ENCODE assay signal across 8 cellular contexts in the genomic region with DNA sequence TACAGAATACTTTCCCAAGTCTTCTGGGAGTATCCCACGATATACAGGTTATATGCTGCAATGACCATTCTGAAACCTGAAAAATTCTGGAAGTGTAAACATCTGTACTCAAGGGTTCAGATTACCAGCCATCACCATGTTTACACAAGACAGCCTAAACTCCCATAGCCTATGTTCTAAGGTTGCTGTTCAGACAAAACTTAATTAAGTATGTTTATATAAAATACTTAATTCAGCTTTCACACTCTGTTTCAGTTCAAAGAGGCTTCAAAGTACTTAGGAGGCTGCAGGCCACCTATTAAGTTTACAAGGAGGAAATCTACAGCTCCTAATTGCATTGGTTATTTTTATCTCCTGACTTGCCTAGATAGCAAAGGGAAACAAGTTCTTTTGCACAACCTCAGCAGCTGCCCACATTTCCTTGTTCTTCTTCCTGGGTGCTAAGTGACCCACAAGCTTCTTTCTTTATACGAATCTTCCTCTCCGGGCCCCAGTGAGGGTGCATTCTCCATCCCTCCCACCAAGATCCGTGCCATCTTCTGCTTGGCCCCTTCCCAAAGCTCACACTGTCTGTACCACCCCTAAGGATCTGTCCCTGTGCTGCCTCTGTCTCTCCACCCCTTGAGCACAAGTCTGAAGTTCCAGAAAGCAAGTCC. TPM values are rescaled to one million over a fixed set of nuclear protein-coding genes. Genes with fewer than 3 reads are reported as not detected.
DNase-seq lines count a peak whose midpoint lies in the region; ATAC-seq, FAIRE-seq and TF ChIP-seq lines count a peak whose summit lies in the region.

No MANE protein-coding gene starts in this region.

- BruUV-seq in HepG2 (replicated peaks; lab: Mats Ljungman, UMichigan), result no TSS peak

- no peaks in the 10 kb centered on the region for H3K9me3 Mint-ChIP-seq in stimulated activated naive CD8-positive, alpha-beta T cell treated with anti-CD3 and anti-CD28 coated beads, Interleukin-15, Interleukin-2, amounts not matched to agents 100 ng/mL and 50 ng/mL, for 24 hours
- H3K9me3 Mint-ChIP-seq in activated CD4-positive, alpha-beta memory T cell treated with anti-CD3 and anti-CD28 coated beads for 36 hours, result no peaks in the 10 kb centered on the region

- TF ChIP-seq CTCF in HepG2 (CRISPR knock-in tag; IDR thresholded peaks at IDR 0.05), result no peak
- no peak for TF ChIP-seq CTCF in upper lobe of right lung (IDR thresholded peaks at IDR 0.05)
- TF ChIP-seq CTCF in vagina (IDR thresholded peaks at IDR 0.05), result no peak

- ATAC-seq in stimulated activated naive CD8-positive, alpha-beta T cell treated with anti-CD3 and anti-CD28 coated beads, Interleukin-15, Interleukin-2, amounts not matched to agents 100 U/mL and 50 U/mL, for 24 hours, result no peak
- ATAC-seq in HepG2 (no peak), upper lobe of right lung (no peak), GM21367 (IDR thresholded peaks at IDR 0.05; ENCODE audit: unreplicated experiment) (no peak)

- H3K4me3 Mint-ChIP-seq in stimulated activated naive CD8-positive, alpha-beta T cell treated with anti-CD3 and anti-CD28 coated beads, Interleukin-15, Interleukin-2, amounts not matched to agents 100 ng/mL and 50 ng/mL, for 24 hours, result peak overlapping the region; percentile 98
- peak overlapping the region; percentile 97 for H3K4me3 Mint-ChIP-seq in activated CD4-positive, alpha-beta memory T cell treated with anti-CD3 and anti-CD28 coated beads for 36 hours

- no peak overlapping the region for H2AFZ ChIP-seq in HepG2 (ENCODE audit: low read length)

- TF ChIP-seq RAD21 in HepG2 (CRISPR knock-in tag; IDR thresholded peaks at IDR 0.05), result no peak

- CTCF ChIA-PET in activated CD4-positive, alpha-beta memory T cell treated with anti-CD3 and anti-CD28 coated beads for 36 hours (lab: Charles Lee), result interaction anchor here (0.8 to 3.5 kb wide), 2 partner anchors 57 to 188 kb away, joined by 3 to 15 read pairs; a partner anchor contains a TSS
- CTCF ChIA-PET in HepG2 (lab: Yijun Ruan, JAX; ENCODE audit: low intra/inter-chr PET ratio, low total read pairs), result no interaction called here

- H3K4me1 ChIP-seq in HepG2 (ENCODE audit: insufficient read depth, low read length) (peaks cover 35% of the 10 kb centered on the region), upper lobe of right lung (peaks cover 30% of the 10 kb centered on the region), vagina (peaks cover 60% of the 10 kb centered on the region)

- FAIRE-seq in HepG2 (lab: Jason Lieb, UNC), result peak; percentile 48

- peak overlapping the region; percentile 96; the same call in 1 of the 2 replicates for H3K9ac ChIP-seq in HepG2 (ENCODE audit: insufficient read depth, low read depth, low read length)

- no peaks in the 10 kb centered on the region for H3K9me3 ChIP-seq in HepG2 (ENCODE audit: low read length)
- H3K9me3 ChIP-seq in upper lobe of right lung, result no peaks in the 10 kb centered on the region
- H3K9me3 ChIP-seq in vagina, result no peaks in the 10 kb centered on the region

- peaks cover 51% of the 10 kb centered on the region for H3K79me2 ChIP-seq in HepG2 (ENCODE audit: insufficient read depth, low read length)

- no peak for DNase-seq in stimulated activated naive CD8-positive, alpha-beta T cell treated with anti-CD3 and anti-CD28 coated beads, Interleukin-15, Interleukin-2, amounts not matched to agents 100 U/mL and 50 U/mL, for 24 hours
- DNase-seq in activated CD4-positive, alpha-beta memory T cell treated with anti-CD3 and anti-CD28 coated beads for 36 hours, result no peak
- DNase-seq in HepG2 (ENCODE audit: low spot score) (peak; percentile 50), upper lobe of right lung (peak; percentile 22), AG08395 (ENCODE audit: low spot score) (no peak), vagina (ENCODE audit: extremely low spot score in 2 of 2) (no peak)

- H3K4me1 Mint-ChIP-seq in stimulated activated naive CD8-positive, alpha-beta T cell treated with anti-CD3 and anti-CD28 coated beads, Interleukin-15, Interleukin-2, amounts not matched to agents 100 ng/mL and 50 ng/mL, for 24 hours (ENCODE audit: low read depth), result peaks cover 64% of the 10 kb centered on the region
- H3K4me1 Mint-ChIP-seq in activated CD4-positive, alpha-beta memory T cell treated with anti-CD3 and anti-CD28 coated beads for 36 hours (ENCODE audit: low read depth), result peaks cover 46% of the 10 kb centered on the region

- H3K4me3 ChIP-seq in HepG2 (replicated peaks in 1 of 3; ENCODE audit: insufficient read depth in 1 of 3, low read depth in 2 of 3, low read length in 3 of 3) (peak overlapping the region; percentile 84 to 100 (median 97); a peak in 4 of 6 replicates), upper lobe of right lung (peak overlapping the region; percentile 100), vagina (peak overlapping the region in 1 of 2 donors; percentile 93)

- POLR2A ChIA-PET in activated CD4-positive, alpha-beta memory T cell treated with anti-CD3 and anti-CD28 coated beads for 36 hours (lab: Charles Lee), result interaction anchor here (0.9 to 1.1 kb wide), 2 partner anchors 51 to 256 kb away, joined by 3 to 4 read pairs; a partner anchor contains a TSS
- POLR2A ChIA-PET in HepG2 (lab: Yijun Ruan, JAX), result interaction anchor here (0.7 kb wide), 1 partner anchor 57 kb away, joined by 3 read pairs; a partner anchor contains a TSS

- no peaks in the 10 kb centered on the region for H3K36me3 Mint-ChIP-seq in stimulated activated naive CD8-positive, alpha-beta T cell treated with anti-CD3 and anti-CD28 coated beads, Interleukin-15, Interleukin-2, amounts not matched to agents 100 ng/mL and 50 ng/mL, for 24 hours (ENCODE audit: low read depth)
- peaks cover 1% of the 10 kb centered on the region for H3K36me3 Mint-ChIP-seq in activated CD4-positive, alpha-beta memory T cell treated with anti-CD3 and anti-CD28 coated beads for 36 hours

- H4K20me1 ChIP-seq in HepG2 (ENCODE audit: insufficient read depth, low read length), result peaks cover 30% of the 10 kb centered on the region

- 18% methylated on average over 4 of the region's 4 CpGs for WGBS in HepG2 (ENCODE audit: low lambda C conversion rate)

- TF ChIP-seq EP300 in HepG2 (IDR thresholded peaks at IDR 0.05; ENCODE audit: low read depth in 2 of 2, low read length in 2 of 2) (no peak), HepG2 (CRISPR knock-in tag; IDR thresholded peaks at IDR 0.05; ENCODE audit: borderline replicate concordance) (no peak)

- peak overlapping the region; percentile 94 for H3K4me2 ChIP-seq in HepG2 (ENCODE audit: low read depth, low read length)

- H3K27ac Mint-ChIP-seq in stimulated activated naive CD8-positive, alpha-beta T cell treated with anti-CD3 and anti-CD28 coated beads, Interleukin-15, Interleukin-2, amounts not matched to agents 100 ng/mL and 50 ng/mL, for 24 hours, result peak overlapping the region; percentile 96
- H3K27ac Mint-ChIP-seq in activated CD4-positive, alpha-beta memory T cell treated with anti-CD3 and anti-CD28 coated beads for 36 hours, result peak overlapping the region; percentile 80

- H3K27me3 ChIP-seq in HepG2 (ENCODE audit: control insufficient read depth in 1 of 2, insufficient read depth in 2 of 2, low read length in 2 of 2) (no peaks in the 10 kb centered on the region; a peak in 1 of 5 replicates), upper lobe of right lung (no peaks in the 10 kb centered on the region), vagina (no peaks in the 10 kb centered on the region)

- H3K27me3 Mint-ChIP-seq in stimulated activated naive CD8-positive, alpha-beta T cell treated with anti-CD3 and anti-CD28 coated beads, Interleukin-15, Interleukin-2, amounts not matched to agents 100 ng/mL and 50 ng/mL, for 24 hours, result no peaks in the 10 kb centered on the region
- no peaks in the 10 kb centered on the region for H3K27me3 Mint-ChIP-seq in activated CD4-positive, alpha-beta memory T cell treated with anti-CD3 and anti-CD28 coated beads for 36 hours

- TF ChIP-seq POLR2A in HepG2 (IDR thresholded peaks at IDR 0.05; ENCODE audit: insufficient read depth in 1 of 2, low read depth in 2 of 2, low read length in 2 of 2) (no peak), vagina (IDR thresholded peaks at IDR 0.05) (no peak)

- intact Hi-C loops in activated CD4-positive, alpha-beta memory T cell treated with anti-CD3 and anti-CD28 coated beads for 36 hours (cut with micrococcal nuclease), result loop anchor here (1.0 to 5.0 kb wide), 2 partner anchors 8 to 82 kb away; a partner anchor contains a TSS
- intact Hi-C loops in HepG2 (cut with micrococcal nuclease; ENCODE audit: unreplicated experiment), result loop anchor here (2.0 to 5.0 kb wide), 2 partner anchors 57 to 148 kb away; a partner anchor contains a TSS
- intact Hi-C loops in upper lobe of right lung (cut with DNase I), result no loop called here
- intact Hi-C loops in vagina (cut with DNase I), result no loop called here

- H3K36me3 ChIP-seq in HepG2 (replicated peaks in 1 of 2; ENCODE audit: control insufficient read depth in 1 of 2, insufficient read depth in 2 of 2, low read length in 2 of 2) (peaks cover 0 to 7% of the 10 kb centered on the region in 2 experiments; a peak in 1 of 5 replicates), upper lobe of right lung (peaks cover 5% of the 10 kb centered on the region), vagina (no peaks in the 10 kb centered on the region)

- H3K27ac ChIP-seq in HepG2 (ENCODE audit: extremely low read length, insufficient read depth, low read length) (peak overlapping the region; percentile 48), upper lobe of right lung (peak overlapping the region; percentile 5), vagina (no peak overlapping the region)

- in situ Hi-C loops in HepG2 (cut with HindIII; ENCODE audit: extremely low pct_ligation_motif_present, low pct_unique_long_range_greater_than_20kb), result loop anchor here (5.0 kb wide), 1 partner anchor 57 kb away; a partner anchor contains a TSS

RNA-seq across cellular contexts. Expression of a gene that starts 2.0 kb away (rescaled TPM):
- 100 to 1,000 TPM in 1 of 2 experiments, 10 to 100 TPM in 1; 97.0 to 101 TPM for total RNA-seq in activated CD4-positive, alpha-beta memory T cell treated with anti-CD3 and anti-CD28 coated beads for 36 hours
- 28.0 and 44.3 TPM in 2 replicates for total RNA-seq in HepG2 (2016; rRNA removed; fragmentation: Illumina TruSeq; extraction: Trizol)
- 9.9 and 11.6 TPM in 2 replicates for total RNA-seq in HepG2 (2016; cell fraction: cytosol; rRNA removed; fragmentation: Illumina TruSeq; extraction: Trizol; ENCODE audit: low read depth)
- total RNA-seq in HepG2 (2016; cell fraction: insoluble cytoplasmic fraction; rRNA removed; fragmentation: Illumina TruSeq; extraction: Trizol), result 24.5 and 43.0 TPM in 2 replicates
- total RNA-seq in HepG2 (2016; cell fraction: membrane; rRNA removed; fragmentation: Illumina TruSeq; extraction: Trizol), result 17.1 and 19.6 TPM in 2 replicates
- total RNA-seq in HepG2 (2016; cell fraction: nucleus; rRNA removed; fragmentation: Illumina TruSeq; extraction: Trizol), result 31.0 and 34.6 TPM in 2 replicates
- polyA plus RNA-seq in HepG2 (2011; rRNA removed), result 17.5 and 22.2 TPM in 2 replicates
- 10.0 and 13.8 TPM in 2 replicates for polyA plus RNA-seq in HepG2 (2011; cell fraction: cytosol; rRNA removed)
- 116 and 155 TPM in 2 replicates for polyA plus RNA-seq in HepG2 (2011; cell fraction: nucleus; rRNA removed)
- 26.0 and 32.2 TPM in 2 replicates for polyA plus RNA-seq in HepG2 (2012)
- 5.1 and 5.7 TPM in 2 replicates for polyA plus RNA-seq in HepG2 (2016; cell fraction: cytosol; fragmentation: Illumina TruSeq; extraction: Trizol; ENCODE audit: low read depth)
- 23.9 and 29.6 TPM in 2 replicates for polyA plus RNA-seq in HepG2 (2016; cell fraction: insoluble cytoplasmic fraction; fragmentation: Illumina TruSeq; extraction: Trizol; ENCODE audit: low read depth)
- polyA plus RNA-seq in HepG2 (2016; cell fraction: membrane; fragmentation: Illumina TruSeq; extraction: Trizol; ENCODE audit: low read depth), result 12.2 TPM in 2 replicates
- polyA plus RNA-seq in HepG2 (2016; cell fraction: nucleus; fragmentation: Illumina TruSeq; extraction: Trizol; ENCODE audit: insufficient read depth, low read depth), result 90.4 and 98.9 TPM in 2 replicates
- polyA minus RNA-seq in HepG2 (2011; rRNA and poly(A)+ RNA removed; ENCODE audit: low replicate concordance), result 24.0 and 27.1 TPM in 2 replicates
- 17.5 and 19.4 TPM in 2 replicates for polyA minus RNA-seq in HepG2 (2011; cell fraction: cytosol; rRNA and poly(A)+ RNA removed)
- 30.3 and 44.2 TPM in 2 replicates for polyA minus RNA-seq in HepG2 (2011; cell fraction: nucleus; rRNA and poly(A)+ RNA removed)
- 138 TPM for total RNA-seq in upper lobe of right lung
- 89.1 TPM for total RNA-seq in vagina

RNA-seq across cellular contexts. Expression of a gene that starts 2.2 kb away (rescaled TPM):
- total RNA-seq in activated CD4-positive, alpha-beta memory T cell treated with anti-CD3 and anti-CD28 coated beads for 36 hours, result 10 to 100 TPM; 13.8 to 15.8 TPM
- total RNA-seq in HepG2 (2016; rRNA removed; fragmentation: Illumina TruSeq; extraction: Trizol) (1.6 and 5.1 TPM in 2 replicates), upper lobe of right lung (42.4 TPM), vagina (56.5 TPM)
- total RNA-seq in HepG2 (2016; cell fraction: cytosol; rRNA removed; fragmentation: Illumina TruSeq; extraction: Trizol; ENCODE audit: low read depth), result 1.9 and 3.4 TPM in 2 replicates
- 1.1 and 3.6 TPM in 2 replicates for total RNA-seq in HepG2 (2016; cell fraction: insoluble cytoplasmic fraction; rRNA removed; fragmentation: Illumina TruSeq; extraction: Trizol)
- total RNA-seq in HepG2 (2016; cell fraction: membrane; rRNA removed; fragmentation: Illumina TruSeq; extraction: Trizol), result 2.0 and 2.5 TPM in 2 replicates
- 5.8 and 6.7 TPM in 2 replicates for total RNA-seq in HepG2 (2016; cell fraction: nucleus; rRNA removed; fragmentation: Illumina TruSeq; extraction: Trizol)
- 9.9 and 20.1 TPM in 2 replicates for polyA plus RNA-seq in HepG2 (2011; rRNA removed)
- polyA plus RNA-seq in HepG2 (2011; cell fraction: cytosol; rRNA removed), result 6.1 TPM in 2 replicates
- polyA plus RNA-seq in HepG2 (2011; cell fraction: nucleus; rRNA removed), result 134 and 138 TPM in 2 replicates
- polyA plus RNA-seq in HepG2 (2012), result 7.2 and 10.7 TPM in 2 replicates
- polyA plus RNA-seq in HepG2 (2016; cell fraction: cytosol; fragmentation: Illumina TruSeq; extraction: Trizol; ENCODE audit: low read depth), result 1.4 and 3.1 TPM in 2 replicates
- 1.9 and 2.6 TPM in 2 replicates for polyA plus RNA-seq in HepG2 (2016; cell fraction: insoluble cytoplasmic fraction; fragmentation: Illumina TruSeq; extraction: Trizol; ENCODE audit: low read depth)
- 1.9 and 2.2 TPM in 2 replicates for polyA plus RNA-seq in HepG2 (2016; cell fraction: membrane; fragmentation: Illumina TruSeq; extraction: Trizol; ENCODE audit: low read depth)
- polyA plus RNA-seq in HepG2 (2016; cell fraction: nucleus; fragmentation: Illumina TruSeq; extraction: Trizol; ENCODE audit: insufficient read depth, low read depth), result 19.6 and 19.8 TPM in 2 replicates
- polyA minus RNA-seq in HepG2 (2011; rRNA and poly(A)+ RNA removed; ENCODE audit: low replicate concordance), result 15.5 and 17.1 TPM in 2 replicates
- 5.5 and 6.9 TPM in 2 replicates for polyA minus RNA-seq in HepG2 (2011; cell fraction: cytosol; rRNA and poly(A)+ RNA removed)
- 8.6 and 9.7 TPM in 2 replicates for polyA minus RNA-seq in HepG2 (2011; cell fraction: nucleus; rRNA and poly(A)+ RNA removed)

RNA-seq across cellular contexts. Expression of a gene that starts 43.3 kb away (rescaled TPM):
- total RNA-seq in activated CD4-positive, alpha-beta memory T cell treated with anti-CD3 and anti-CD28 coated beads for 36 hours, result 10 to 100 TPM; 11.1 to 11.4 TPM
- 3.2 and 7.2 TPM in 2 replicates for total RNA-seq in HepG2 (2016; rRNA removed; fragmentation: Illumina TruSeq; extraction: Trizol)
- total RNA-seq in HepG2 (2016; cell fraction: cytosol; rRNA removed; fragmentation: Illumina TruSeq; extraction: Trizol; ENCODE audit: low read depth), result 0.53 and 1.4 TPM in 2 replicates
- 2.4 and 7.8 TPM in 2 replicates for total RNA-seq in HepG2 (2016; cell fraction: insoluble cytoplasmic fraction; rRNA removed; fragmentation: Illumina TruSeq; extraction: Trizol)
- total RNA-seq in HepG2 (2016; cell fraction: membrane; rRNA removed; fragmentation: Illumina TruSeq; extraction: Trizol), result 2.5 and 2.9 TPM in 2 replicates
- total RNA-seq in HepG2 (2016; cell fraction: nucleus; rRNA removed; fragmentation: Illumina TruSeq; extraction: Trizol), result 7.0 and 7.9 TPM in 2 replicates
- polyA plus RNA-seq in HepG2 (2011; rRNA removed), result 4.5 and 6.1 TPM in 2 replicates
- 3.1 and 4.8 TPM in 2 replicates for polyA plus RNA-seq in HepG2 (2011; cell fraction: cytosol; rRNA removed)
- polyA plus RNA-seq in HepG2 (2011; cell fraction: nucleus; rRNA removed), result 50.5 and 58.5 TPM in 2 replicates
- polyA plus RNA-seq in HepG2 (2012), result 3.0 and 5.5 TPM in 2 replicates
- 0.35 and 0.36 TPM in 2 replicates for polyA plus RNA-seq in HepG2 (2016; cell fraction: cytosol; fragmentation: Illumina TruSeq; extraction: Trizol; ENCODE audit: low read depth)
- polyA plus RNA-seq in HepG2 (2016; cell fraction: insoluble cytoplasmic fraction; fragmentation: Illumina TruSeq; extraction: Trizol; ENCODE audit: low read depth), result 2.0 and 3.4 TPM in 2 replicates
- 1.3 and 1.7 TPM in 2 replicates for polyA plus RNA-seq in HepG2 (2016; cell fraction: membrane; fragmentation: Illumina TruSeq; extraction: Trizol; ENCODE audit: low read depth)
- polyA plus RNA-seq in HepG2 (2016; cell fraction: nucleus; fragmentation: Illumina TruSeq; extraction: Trizol; ENCODE audit: insufficient read depth, low read depth), result 16.0 and 17.5 TPM in 2 replicates
- 3.0 and 10.3 TPM in 2 replicates for polyA minus RNA-seq in HepG2 (2011; rRNA and poly(A)+ RNA removed; ENCODE audit: low replicate concordance)
- polyA minus RNA-seq in HepG2 (2011; cell fraction: cytosol; rRNA and poly(A)+ RNA removed), result 4.2 and 4.9 TPM in 2 replicates
- polyA minus RNA-seq in HepG2 (2011; cell fraction: nucleus; rRNA and poly(A)+ RNA removed), result 7.2 and 8.1 TPM in 2 replicates
- 19.1 TPM for total RNA-seq in upper lobe of right lung
- total RNA-seq in vagina, result 16.2 TPM

RNA-seq across cellular contexts. Expression of a gene that starts 56.7 kb away (rescaled TPM):
- 10 to 100 TPM in 1 of 2 experiments, 1 to 10 TPM in 1; 9.0 to 10.1 TPM for total RNA-seq in activated CD4-positive, alpha-beta memory T cell treated with anti-CD3 and anti-CD28 coated beads for 36 hours
- total RNA-seq in HepG2 (2016; rRNA removed; fragmentation: Illumina TruSeq; extraction: Trizol) (0.32 and 1.0 TPM in 2 replicates), upper lobe of right lung (49.2 TPM), vagina (28.0 TPM)
- total RNA-seq in HepG2 (2016; cell fraction: cytosol; rRNA removed; fragmentation: Illumina TruSeq; extraction: Trizol; ENCODE audit: low read depth), result not detected in 2 replicates
- 0.84 TPM in 1 of 2 replicates, not detected in the other for total RNA-seq in HepG2 (2016; cell fraction: insoluble cytoplasmic fraction; rRNA removed; fragmentation: Illumina TruSeq; extraction: Trizol)
- 0.24 and 0.53 TPM in 2 replicates for total RNA-seq in HepG2 (2016; cell fraction: membrane; rRNA removed; fragmentation: Illumina TruSeq; extraction: Trizol)
- 0.75 and 2.8 TPM in 2 replicates for total RNA-seq in HepG2 (2016; cell fraction: nucleus; rRNA removed; fragmentation: Illumina TruSeq; extraction: Trizol)
- 0.77 and 1.5 TPM in 2 replicates for polyA plus RNA-seq in HepG2 (2011; rRNA removed)
- polyA plus RNA-seq in HepG2 (2011; cell fraction: cytosol; rRNA removed), result 0.24 and 0.27 TPM in 2 replicates
- 34.5 and 42.6 TPM in 2 replicates for polyA plus RNA-seq in HepG2 (2011; cell fraction: nucleus; rRNA removed)
- polyA plus RNA-seq in HepG2 (2012), result 1.0 and 2.7 TPM in 2 replicates
- 0.19 and 0.29 TPM in 2 replicates for polyA plus RNA-seq in HepG2 (2016; cell fraction: cytosol; fragmentation: Illumina TruSeq; extraction: Trizol; ENCODE audit: low read depth)
- polyA plus RNA-seq in HepG2 (2016; cell fraction: insoluble cytoplasmic fraction; fragmentation: Illumina TruSeq; extraction: Trizol; ENCODE audit: low read depth), result not detected in 2 replicates
- polyA plus RNA-seq in HepG2 (2016; cell fraction: membrane; fragmentation: Illumina TruSeq; extraction: Trizol; ENCODE audit: low read depth), result 0.19 and 0.30 TPM in 2 replicates
- polyA plus RNA-seq in HepG2 (2016; cell fraction: nucleus; fragmentation: Illumina TruSeq; extraction: Trizol; ENCODE audit: insufficient read depth, low read depth), result 2.2 and 4.7 TPM in 2 replicates
- polyA minus RNA-seq in HepG2 (2011; rRNA and poly(A)+ RNA removed; ENCODE audit: low replicate concordance), result 1.4 and 1.8 TPM in 2 replicates
- 0.69 TPM in 1 of 2 replicates, not detected in the other for polyA minus RNA-seq in HepG2 (2011; cell fraction: cytosol; rRNA and poly(A)+ RNA removed)
- 3.5 and 4.0 TPM in 2 replicates for polyA minus RNA-seq in HepG2 (2011; cell fraction: nucleus; rRNA and poly(A)+ RNA removed)

Comparison
In these comparisons a context has a peak if more than half of its experiments do, and no peak if none do; other contexts are left out.
1. DNase-seq: peak in HepG2 (single experiment) and upper lobe of right lung (single experiment); none in stimulated activated naive CD8-positive, alpha-beta T cell treated with anti-CD3 and anti-CD28 coated beads, Interleukin-15, Interleukin-2, amounts not matched to agents 100 U/mL and 50 U/mL, for 24 hours (single experiment), activated CD4-positive, alpha-beta memory T cell treated with anti-CD3 and anti-CD28 coated beads for 36 hours (single experiment), AG08395 (single experiment) and vagina (0 of 2).
2. intact Hi-C loops: an anchor here in activated CD4-positive, alpha-beta memory T cell treated with anti-CD3 and anti-CD28 coated beads for 36 hours (1.0 to 5.0 kb wide) and HepG2 (2.0 to 5.0 kb wide); none called in upper lobe of right lung and vagina.